ENCODE assay signal across 8 cellular contexts in genomic region chr1:43171876-43172531, GRCh38. TPM values are rescaled to one million over a fixed set of nuclear protein-coding genes. Genes with fewer than 3 reads are reported as not detected.
DNase-seq lines count a peak whose midpoint lies in the region; ATAC-seq and TF ChIP-seq lines count a peak whose summit lies in the region.

Gene CFAP57 (plus strand): TSS chr1:43172330. CDS start chr1:43172754, 424 bp downstream.
A gene with protein sequence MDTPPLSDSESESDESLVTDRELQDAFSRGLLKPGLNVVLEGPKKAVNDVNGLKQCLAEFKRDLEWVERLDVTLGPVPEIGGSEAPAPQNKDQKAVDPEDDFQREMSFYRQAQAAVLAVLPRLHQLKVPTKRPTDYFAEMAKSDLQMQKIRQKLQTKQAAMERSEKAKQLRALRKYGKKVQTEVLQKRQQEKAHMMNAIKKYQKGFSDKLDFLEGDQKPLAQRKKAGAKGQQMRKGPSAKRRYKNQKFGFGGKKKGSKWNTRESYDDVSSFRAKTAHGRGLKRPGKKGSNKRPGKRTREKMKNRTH (minus strand): TSS chr1:43172290. CDS start chr1:43172118, 172 bp downstream.

- peak within 1 kb of the TSS; percentile 95 for H3K27ac Mint-ChIP-seq in activated B cell treated with CpG ODN at 0.5 μM for 24 hours

- H3K27me3 Mint-ChIP-seq in activated B cell treated with CpG ODN at 0.5 μM for 24 hours: peaks cover 20% of the 10 kb centered on the region

- H3K36me3 Mint-ChIP-seq in activated B cell treated with CpG ODN at 0.5 μM for 24 hours (ENCODE audit: low read depth): peaks cover 47% of the 10 kb centered on the region

- peaks cover 32% of the 10 kb centered on the region for H3K4me1 Mint-ChIP-seq in activated B cell treated with CpG ODN at 0.5 μM for 24 hours

- POLR2A ChIA-PET in activated B cell treated with CpG ODN at 0.5 μM for 24 hours (lab: Charles Lee): interaction anchor here (0.5 to 1.7 kb wide), 16 partner anchors 49 to 1975 kb away, joined by 3 to 10 read pairs (median 4); partner anchors contain the start of genes C1orf50, CDC20, ELOVL1 and ERMAP

- CTCF ChIA-PET in activated B cell treated with CpG ODN at 0.5 μM for 24 hours (lab: Charles Lee): interaction anchor here (1.3 to 1.9 kb wide), 3 partner anchors 10 to 259 kb away, joined by 3 to 7 read pairs (median 4); no protein-coding TSS in a partner anchor

- DNase-seq in AG10803 (ENCODE audit: low read depth): peak; percentile 91
- peak; percentile 91 for DNase-seq in NCI-H226
- peak; percentile 84 for DNase-seq in activated B cell treated with CpG ODN at 0.5 μM for 24 hours
- peak; percentile 92 for DNase-seq in central memory CD4-positive, alpha-beta T cell
- peak; percentile 95 for DNase-seq in islet precursor cell
- DNase-seq in stimulated activated CD4-positive, alpha-beta T cell treated with anti-CD3 and anti-CD28 coated beads, Interleukin-12 subunit alpha, Interleukin-12 subunit beta, amount 100 ng/mL, for 4 hours: peak; percentile 84

- intact Hi-C loops in activated B cell treated with CpG ODN at 0.5 μM for 24 hours (cut with micrococcal nuclease): loop anchor here (1.0 to 5.0 kb wide), 10 partner anchors 55 to 709 kb away; partner anchors contain the start of genes C1orf50, CCDC30, CDC20 and ELOVL1

- no peaks in the 10 kb centered on the region for H3K9me3 Mint-ChIP-seq in activated B cell treated with CpG ODN at 0.5 μM for 24 hours

- TF ChIP-seq CTCF in AG10803 (conservative IDR thresholded peaks at IDR 0.05; ENCODE audit: low read length): no peak
- no peak for TF ChIP-seq CTCF in activated B cell treated with CpG ODN at 0.5 μM for 24 hours (IDR thresholded peaks at IDR 0.05)

- ATAC-seq in GM19035 (IDR thresholded peaks at IDR 0.05; ENCODE audit: unreplicated experiment) (peak; percentile 93), HG03280 (IDR thresholded peaks at IDR 0.05; ENCODE audit: unreplicated experiment) (peak; percentile 87), activated B cell treated with CpG ODN at 0.5 μM for 24 hours (ENCODE audit: low read depth) (peak; percentile 82)

- peak within 1 kb of the TSS; percentile 99 for H3K4me3 Mint-ChIP-seq in activated B cell treated with CpG ODN at 0.5 μM for 24 hours

- H3K4me3 ChIP-seq in AG10803 (ENCODE audit: low read length): peak within 1 kb of the TSS; percentile 98

RNA-seq across cellular contexts. Expression of gene CFAP57, which starts in this region (rescaled TPM):
- 0.93 TPM in 1 of 2 replicates, not detected in the other for total RNA-seq in activated B cell treated with CpG ODN at 0.5 μM for 24 hours

RNA-seq across cellular contexts. Expression of the second gene that starts in this region (rescaled TPM):
- 59.9 and 61.8 TPM in 2 replicates for total RNA-seq in activated B cell treated with CpG ODN at 0.5 μM for 24 hours

Comparison
In these comparisons a context has a peak if more than half of its experiments do, and no peak if none do; other contexts are left out.
1. Peak in every context shown above with its lines: DNase-seq, ATAC-seq and H3K4me3 ChIP-seq.